ENCODE assay signal across 1 cellular context in the genomic region with DNA sequence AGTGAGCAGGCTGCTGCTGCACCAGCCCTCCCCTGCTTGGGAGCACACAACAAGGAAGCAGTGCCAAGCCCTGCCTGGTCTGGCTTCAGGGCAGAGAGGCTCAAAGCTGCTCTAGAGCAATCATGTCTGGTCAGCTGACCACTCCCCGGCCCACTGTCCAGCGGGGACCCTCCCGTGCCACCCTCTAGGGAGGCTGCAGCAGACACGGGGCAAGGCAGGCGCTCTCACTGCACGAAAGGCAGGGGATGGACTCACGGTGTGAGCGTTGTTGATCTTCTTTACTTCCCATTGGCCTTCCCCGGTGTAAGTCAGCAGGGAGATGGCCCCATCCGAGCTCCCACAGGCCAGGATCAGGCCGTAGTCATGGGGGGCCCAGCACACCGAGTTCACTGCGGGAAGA.
TF ChIP-seq lines count a peak whose summit lies in the region.

No MANE protein-coding gene starts in this region.

TF ChIP-seq in GM23338, 12 proteins besides CTCF, POLR2A, EP300 and RAD21:
- no peak for TF ChIP-seq ZNF462 (CRISPR knock-in tag; IDR thresholded peaks at IDR 0.05)
- no peak for TF ChIP-seq CREB1 (CRISPR knock-in tag; IDR thresholded peaks at IDR 0.05; ENCODE audit: low read depth)
- TF ChIP-seq JUNB (IDR thresholded peaks at IDR 0.05; ENCODE audit: unreplicated experiment): no peak
TF ChIP-seq in GM23338: peak in this region for 0.
